8 cellular contexts compared by ENCODE assay signal in the genomic region with DNA sequence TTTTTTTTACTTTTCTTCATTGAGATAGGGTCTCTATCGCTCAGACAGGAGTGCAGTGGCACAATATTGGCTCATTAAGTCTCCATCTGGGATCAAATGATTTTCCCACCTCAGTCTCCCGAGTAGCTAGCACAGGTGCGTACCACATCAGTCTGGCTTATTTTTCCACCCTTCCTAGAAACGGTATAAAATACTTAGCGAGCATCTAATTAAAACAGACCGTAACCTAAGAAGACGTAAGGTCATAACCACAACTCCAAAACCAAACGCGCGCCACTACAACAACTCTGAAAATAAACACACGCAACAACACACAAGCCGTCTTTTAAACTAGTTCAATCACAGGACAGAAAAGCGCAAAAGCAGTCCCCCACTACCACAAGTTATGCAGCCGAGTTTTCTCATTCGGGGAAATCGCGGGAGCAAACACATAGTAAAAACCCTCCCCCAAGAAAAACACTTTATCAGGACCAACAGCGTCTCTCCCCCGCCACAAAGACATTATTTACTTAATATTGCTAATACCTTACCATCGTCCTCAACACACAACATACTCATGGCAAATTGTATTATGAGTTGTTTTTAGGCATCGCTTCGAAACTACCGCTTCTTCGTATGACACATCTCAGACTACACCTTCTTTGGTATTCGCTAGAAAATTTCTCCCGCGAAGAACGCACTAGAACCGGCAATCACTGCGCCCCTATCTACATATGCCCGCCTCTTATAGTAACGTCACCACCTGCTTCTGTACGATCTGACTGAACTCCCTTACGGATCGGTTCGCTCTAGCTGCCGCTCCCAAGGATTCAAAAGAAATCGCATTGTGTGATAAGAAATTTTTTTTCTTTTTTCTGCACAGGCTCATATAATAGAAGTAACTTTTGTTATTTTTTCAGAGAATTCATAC. TPM values are rescaled to one million over a fixed set of nuclear protein-coding genes. Genes with fewer than 3 reads are reported as not detected.
DNase-seq lines count a peak whose midpoint lies in the region; ATAC-seq and TF ChIP-seq lines count a peak whose summit lies in the region.

No MANE protein-coding gene starts in this region.

- H3K4me3 ChIP-seq in astrocyte of the spinal cord (ENCODE audit: low read depth, low read length), result peak overlapping the region; percentile 39

- DNase-seq in GM13976 (ENCODE audit: low spot score) (peak; percentile 87), NCI-H187 (lab: John Stamatoyannopoulos, UW) (peak; percentile 55 to 91), T-helper 22 cell (ENCODE audit: low read depth) (peak; percentile 57), astrocyte of the spinal cord (ENCODE audit: low read depth, low spot score) (peak; percentile 97), hippocampal formation (lab: John Stamatoyannopoulos, UW) (peak; percentile 84 to 94), renal cortical epithelial cell (ENCODE audit: low read depth) (peak; percentile 97), KBM-7 (no peak)

- in situ Hi-C loops in GM13976 (cut with MboI; ENCODE audit: low sequenced_read_pairs, unreplicated experiment), result no loop called here
- in situ Hi-C loops in astrocyte of the spinal cord (cut with HindIII; ENCODE audit: low sequenced_read_pairs), result no loop called here
- in situ Hi-C loops in KBM-7 (cut with MboI; ENCODE audit: low pct_unique_long_range_greater_than_20kb, low sequenced_read_pairs), result no loop called here

- TF ChIP-seq CTCF in GM13976 (IDR thresholded peaks at IDR 0.05; ENCODE audit: borderline replicate concordance, control extremely low read depth, extremely low read depth, insufficient read depth, missing control alignments) (no peak), astrocyte of the spinal cord (IDR thresholded peaks at IDR 0.05; ENCODE audit: low read depth, low read length) (no peak)

- peak; percentile 73 for ATAC-seq in HG02852 (IDR thresholded peaks at IDR 0.05; ENCODE audit: unreplicated experiment)

RNA-seq across cellular contexts. Expression of gene TEX14, which starts 32.8 kb away (rescaled TPM):
- total RNA-seq in renal cortical epithelial cell, result not detected in 2 replicates

RNA-seq across cellular contexts. Expression of gene RAD51C, which starts 33.3 kb away (rescaled TPM):
- 31.1 and 33.6 TPM in 2 replicates for total RNA-seq in renal cortical epithelial cell
